1 cellular context compared by ENCODE assay signal in the genomic region with DNA sequence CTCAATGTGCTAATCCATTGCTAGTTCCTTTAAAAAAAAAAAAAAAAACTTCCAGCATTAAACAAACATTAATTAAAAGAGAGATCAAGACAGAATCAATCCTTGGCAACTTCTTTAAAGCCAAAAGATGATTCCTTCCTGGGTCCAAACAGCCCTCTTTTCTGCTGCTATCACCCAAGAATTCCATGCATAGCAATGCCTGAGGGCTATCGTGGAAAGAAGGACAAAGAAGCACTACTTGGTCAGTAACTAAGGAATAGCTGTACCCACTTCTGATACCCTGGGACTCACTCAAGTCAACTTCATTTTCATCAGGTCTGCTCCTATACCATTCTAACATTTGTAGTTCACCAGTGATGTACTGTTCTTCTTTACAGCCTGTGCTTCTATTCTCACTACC.
TF ChIP-seq lines count a peak whose summit lies in the region.

No MANE protein-coding gene starts in this region.

TF ChIP-seq in WTC11, 78 proteins besides CTCF, POLR2A, EP300 and RAD21 (continued from another document):
- TF ChIP-seq ZBTB21 (CRISPR knock-in tag; IDR thresholded peaks at IDR 0.05; ENCODE audit: borderline replicate concordance) = no peak
- TF ChIP-seq ZNF121 (CRISPR knock-in tag; IDR thresholded peaks at IDR 0.05) = no peak
- TF ChIP-seq JUN (CRISPR knock-in tag; IDR thresholded peaks at IDR 0.05) = no peak
- TF ChIP-seq, protein P1, sequence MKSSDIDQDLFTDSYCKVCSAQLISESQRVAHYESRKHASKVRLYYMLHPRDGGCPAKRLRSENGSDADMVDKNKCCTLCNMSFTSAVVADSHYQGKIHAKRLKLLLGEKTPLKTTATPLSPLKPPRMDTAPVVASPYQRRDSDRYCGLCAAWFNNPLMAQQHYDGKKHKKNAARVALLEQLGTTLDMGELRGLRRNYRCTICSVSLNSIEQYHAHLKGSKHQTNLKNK (CRISPR knock-in tag; IDR thresholded peaks at IDR 0.05) = no peak
- TF ChIP-seq, protein P2, sequence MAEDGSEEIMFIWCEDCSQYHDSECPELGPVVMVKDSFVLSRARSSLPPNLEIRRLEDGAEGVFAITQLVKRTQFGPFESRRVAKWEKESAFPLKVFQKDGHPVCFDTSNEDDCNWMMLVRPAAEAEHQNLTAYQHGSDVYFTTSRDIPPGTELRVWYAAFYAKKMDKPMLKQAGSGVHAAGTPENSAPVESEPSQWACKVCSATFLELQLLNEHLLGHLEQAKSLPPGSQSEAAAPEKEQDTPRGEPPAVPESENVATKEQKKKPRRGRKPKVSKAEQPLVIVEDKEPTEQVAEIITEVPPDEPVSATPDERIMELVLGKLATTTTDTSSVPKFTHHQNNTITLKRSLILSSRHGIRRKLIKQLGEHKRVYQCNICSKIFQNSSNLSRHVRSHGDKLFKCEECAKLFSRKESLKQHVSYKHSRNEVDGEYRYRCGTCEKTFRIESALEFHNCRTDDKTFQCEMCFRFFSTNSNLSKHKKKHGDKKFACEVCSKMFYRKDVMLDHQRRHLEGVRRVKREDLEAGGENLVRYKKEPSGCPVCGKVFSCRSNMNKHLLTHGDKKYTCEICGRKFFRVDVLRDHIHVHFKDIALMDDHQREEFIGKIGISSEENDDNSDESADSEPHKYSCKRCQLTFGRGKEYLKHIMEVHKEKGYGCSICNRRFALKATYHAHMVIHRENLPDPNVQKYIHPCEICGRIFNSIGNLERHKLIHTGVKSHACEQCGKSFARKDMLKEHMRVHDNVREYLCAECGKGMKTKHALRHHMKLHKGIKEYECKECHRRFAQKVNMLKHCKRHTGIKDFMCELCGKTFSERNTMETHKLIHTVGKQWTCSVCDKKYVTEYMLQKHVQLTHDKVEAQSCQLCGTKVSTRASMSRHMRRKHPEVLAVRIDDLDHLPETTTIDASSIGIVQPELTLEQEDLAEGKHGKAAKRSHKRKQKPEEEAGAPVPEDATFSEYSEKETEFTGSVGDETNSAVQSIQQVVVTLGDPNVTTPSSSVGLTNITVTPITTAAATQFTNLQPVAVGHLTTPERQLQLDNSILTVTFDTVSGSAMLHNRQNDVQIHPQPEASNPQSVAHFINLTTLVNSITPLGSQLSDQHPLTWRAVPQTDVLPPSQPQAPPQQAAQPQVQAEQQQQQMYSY (CRISPR knock-in tag; IDR thresholded peaks at IDR 0.05) = no peak
- TF ChIP-seq, protein P3, sequence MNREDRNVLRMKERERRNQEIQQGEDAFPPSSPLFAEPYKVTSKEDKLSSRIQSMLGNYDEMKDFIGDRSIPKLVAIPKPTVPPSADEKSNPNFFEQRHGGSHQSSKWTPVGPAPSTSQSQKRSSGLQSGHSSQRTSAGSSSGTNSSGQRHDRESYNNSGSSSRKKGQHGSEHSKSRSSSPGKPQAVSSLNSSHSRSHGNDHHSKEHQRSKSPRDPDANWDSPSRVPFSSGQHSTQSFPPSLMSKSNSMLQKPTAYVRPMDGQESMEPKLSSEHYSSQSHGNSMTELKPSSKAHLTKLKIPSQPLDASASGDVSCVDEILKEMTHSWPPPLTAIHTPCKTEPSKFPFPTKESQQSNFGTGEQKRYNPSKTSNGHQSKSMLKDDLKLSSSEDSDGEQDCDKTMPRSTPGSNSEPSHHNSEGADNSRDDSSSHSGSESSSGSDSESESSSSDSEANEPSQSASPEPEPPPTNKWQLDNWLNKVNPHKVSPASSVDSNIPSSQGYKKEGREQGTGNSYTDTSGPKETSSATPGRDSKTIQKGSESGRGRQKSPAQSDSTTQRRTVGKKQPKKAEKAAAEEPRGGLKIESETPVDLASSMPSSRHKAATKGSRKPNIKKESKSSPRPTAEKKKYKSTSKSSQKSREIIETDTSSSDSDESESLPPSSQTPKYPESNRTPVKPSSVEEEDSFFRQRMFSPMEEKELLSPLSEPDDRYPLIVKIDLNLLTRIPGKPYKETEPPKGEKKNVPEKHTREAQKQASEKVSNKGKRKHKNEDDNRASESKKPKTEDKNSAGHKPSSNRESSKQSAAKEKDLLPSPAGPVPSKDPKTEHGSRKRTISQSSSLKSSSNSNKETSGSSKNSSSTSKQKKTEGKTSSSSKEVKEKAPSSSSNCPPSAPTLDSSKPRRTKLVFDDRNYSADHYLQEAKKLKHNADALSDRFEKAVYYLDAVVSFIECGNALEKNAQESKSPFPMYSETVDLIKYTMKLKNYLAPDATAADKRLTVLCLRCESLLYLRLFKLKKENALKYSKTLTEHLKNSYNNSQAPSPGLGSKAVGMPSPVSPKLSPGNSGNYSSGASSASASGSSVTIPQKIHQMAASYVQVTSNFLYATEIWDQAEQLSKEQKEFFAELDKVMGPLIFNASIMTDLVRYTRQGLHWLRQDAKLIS (CRISPR knock-in tag; IDR thresholded peaks at IDR 0.05; ENCODE audit: borderline replicate concordance) = no peak
- TF ChIP-seq NFATC4 (CRISPR knock-in tag; IDR thresholded peaks at IDR 0.05) = no peak
- no peak for TF ChIP-seq FOXP1 (CRISPR knock-in tag; IDR thresholded peaks at IDR 0.05; ENCODE audit: borderline replicate concordance)
- TF ChIP-seq PRRX2 (CRISPR knock-in tag; IDR thresholded peaks at IDR 0.05) = no peak
- TF ChIP-seq FOXJ3 (CRISPR knock-in tag; IDR thresholded peaks at IDR 0.05; ENCODE audit: borderline replicate concordance) = no peak
- no peak for TF ChIP-seq ATF1 (CRISPR knock-in tag; IDR thresholded peaks at IDR 0.05)
- no peak for TF ChIP-seq IRF2 (CRISPR knock-in tag; IDR thresholded peaks at IDR 0.05; ENCODE audit: borderline replicate concordance, low read depth)
- TF ChIP-seq, protein P4, sequence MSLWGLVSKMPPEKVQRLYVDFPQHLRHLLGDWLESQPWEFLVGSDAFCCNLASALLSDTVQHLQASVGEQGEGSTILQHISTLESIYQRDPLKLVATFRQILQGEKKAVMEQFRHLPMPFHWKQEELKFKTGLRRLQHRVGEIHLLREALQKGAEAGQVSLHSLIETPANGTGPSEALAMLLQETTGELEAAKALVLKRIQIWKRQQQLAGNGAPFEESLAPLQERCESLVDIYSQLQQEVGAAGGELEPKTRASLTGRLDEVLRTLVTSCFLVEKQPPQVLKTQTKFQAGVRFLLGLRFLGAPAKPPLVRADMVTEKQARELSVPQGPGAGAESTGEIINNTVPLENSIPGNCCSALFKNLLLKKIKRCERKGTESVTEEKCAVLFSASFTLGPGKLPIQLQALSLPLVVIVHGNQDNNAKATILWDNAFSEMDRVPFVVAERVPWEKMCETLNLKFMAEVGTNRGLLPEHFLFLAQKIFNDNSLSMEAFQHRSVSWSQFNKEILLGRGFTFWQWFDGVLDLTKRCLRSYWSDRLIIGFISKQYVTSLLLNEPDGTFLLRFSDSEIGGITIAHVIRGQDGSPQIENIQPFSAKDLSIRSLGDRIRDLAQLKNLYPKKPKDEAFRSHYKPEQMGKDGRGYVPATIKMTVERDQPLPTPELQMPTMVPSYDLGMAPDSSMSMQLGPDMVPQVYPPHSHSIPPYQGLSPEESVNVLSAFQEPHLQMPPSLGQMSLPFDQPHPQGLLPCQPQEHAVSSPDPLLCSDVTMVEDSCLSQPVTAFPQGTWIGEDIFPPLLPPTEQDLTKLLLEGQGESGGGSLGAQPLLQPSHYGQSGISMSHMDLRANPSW (CRISPR knock-in tag; conservative IDR thresholded peaks at IDR 0.05; ENCODE audit: low read depth) = no peak
- TF ChIP-seq, protein P5, sequence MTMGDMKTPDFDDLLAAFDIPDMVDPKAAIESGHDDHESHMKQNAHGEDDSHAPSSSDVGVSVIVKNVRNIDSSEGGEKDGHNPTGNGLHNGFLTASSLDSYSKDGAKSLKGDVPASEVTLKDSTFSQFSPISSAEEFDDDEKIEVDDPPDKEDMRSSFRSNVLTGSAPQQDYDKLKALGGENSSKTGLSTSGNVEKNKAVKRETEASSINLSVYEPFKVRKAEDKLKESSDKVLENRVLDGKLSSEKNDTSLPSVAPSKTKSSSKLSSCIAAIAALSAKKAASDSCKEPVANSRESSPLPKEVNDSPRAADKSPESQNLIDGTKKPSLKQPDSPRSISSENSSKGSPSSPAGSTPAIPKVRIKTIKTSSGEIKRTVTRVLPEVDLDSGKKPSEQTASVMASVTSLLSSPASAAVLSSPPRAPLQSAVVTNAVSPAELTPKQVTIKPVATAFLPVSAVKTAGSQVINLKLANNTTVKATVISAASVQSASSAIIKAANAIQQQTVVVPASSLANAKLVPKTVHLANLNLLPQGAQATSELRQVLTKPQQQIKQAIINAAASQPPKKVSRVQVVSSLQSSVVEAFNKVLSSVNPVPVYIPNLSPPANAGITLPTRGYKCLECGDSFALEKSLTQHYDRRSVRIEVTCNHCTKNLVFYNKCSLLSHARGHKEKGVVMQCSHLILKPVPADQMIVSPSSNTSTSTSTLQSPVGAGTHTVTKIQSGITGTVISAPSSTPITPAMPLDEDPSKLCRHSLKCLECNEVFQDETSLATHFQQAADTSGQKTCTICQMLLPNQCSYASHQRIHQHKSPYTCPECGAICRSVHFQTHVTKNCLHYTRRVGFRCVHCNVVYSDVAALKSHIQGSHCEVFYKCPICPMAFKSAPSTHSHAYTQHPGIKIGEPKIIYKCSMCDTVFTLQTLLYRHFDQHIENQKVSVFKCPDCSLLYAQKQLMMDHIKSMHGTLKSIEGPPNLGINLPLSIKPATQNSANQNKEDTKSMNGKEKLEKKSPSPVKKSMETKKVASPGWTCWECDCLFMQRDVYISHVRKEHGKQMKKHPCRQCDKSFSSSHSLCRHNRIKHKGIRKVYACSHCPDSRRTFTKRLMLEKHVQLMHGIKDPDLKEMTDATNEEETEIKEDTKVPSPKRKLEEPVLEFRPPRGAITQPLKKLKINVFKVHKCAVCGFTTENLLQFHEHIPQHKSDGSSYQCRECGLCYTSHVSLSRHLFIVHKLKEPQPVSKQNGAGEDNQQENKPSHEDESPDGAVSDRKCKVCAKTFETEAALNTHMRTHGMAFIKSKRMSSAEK (CRISPR knock-in tag; IDR thresholded peaks at IDR 0.05; ENCODE audit: borderline replicate concordance) = no peak
- TF ChIP-seq CREB1 (CRISPR knock-in tag; IDR thresholded peaks at IDR 0.05) = no peak
- no peak for TF ChIP-seq GABPB1 (CRISPR knock-in tag; IDR thresholded peaks at IDR 0.05)
